8 cellular contexts compared by ENCODE assay signal in the genomic region with DNA sequence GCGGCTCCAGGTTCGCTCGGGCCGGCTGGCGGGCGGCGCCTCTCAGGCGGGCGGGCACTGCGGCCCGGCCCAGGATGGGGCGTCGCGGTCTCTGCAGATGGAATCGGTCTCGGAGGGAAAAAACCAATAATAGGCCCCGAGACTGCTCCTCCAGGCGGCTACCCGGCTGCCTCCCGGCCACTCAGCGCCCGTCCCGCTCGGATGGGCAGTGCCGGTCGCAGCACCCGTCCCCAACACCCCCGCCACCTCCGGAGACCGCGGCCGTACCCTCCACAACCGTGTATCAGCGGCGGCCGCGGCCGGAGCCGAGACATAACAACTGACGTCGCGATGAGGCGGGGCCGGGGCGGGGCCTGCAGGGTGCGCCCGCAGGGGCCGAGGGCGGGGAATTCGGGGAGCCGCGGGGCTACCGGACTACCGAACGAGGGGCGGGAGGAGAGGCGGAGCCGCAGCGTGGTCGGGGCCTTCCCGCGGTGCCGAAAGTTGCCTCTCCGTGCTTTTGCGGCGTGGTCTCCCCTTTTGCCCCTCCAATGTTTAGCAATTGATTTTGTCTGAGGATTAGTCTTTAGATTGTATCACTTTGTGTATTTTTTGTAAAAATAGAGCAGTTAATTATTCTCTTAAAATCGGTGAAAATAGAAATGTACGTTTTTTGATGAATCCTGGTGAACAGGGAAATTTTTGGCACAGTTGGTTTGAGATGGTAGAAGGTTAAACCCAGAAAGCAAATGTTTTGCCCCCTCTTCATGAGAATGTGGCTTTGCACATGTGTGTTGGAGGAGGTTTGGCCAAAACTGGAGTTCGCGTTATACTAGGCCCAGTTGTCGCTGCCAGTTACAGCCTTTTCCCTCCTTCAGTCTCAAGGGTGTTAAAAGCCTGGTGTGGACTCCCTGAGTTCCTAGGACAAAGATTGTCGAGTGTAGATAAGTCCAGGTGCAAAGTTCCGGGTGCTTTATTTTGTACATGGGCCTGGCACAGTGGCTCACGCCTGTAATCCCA. TPM values are rescaled to one million over a fixed set of nuclear protein-coding genes. Genes with fewer than 3 reads are reported as not detected.
DNase-seq lines count a peak whose midpoint lies in the region; ATAC-seq, FAIRE-seq and TF ChIP-seq lines count a peak whose summit lies in the region.

A gene with protein sequence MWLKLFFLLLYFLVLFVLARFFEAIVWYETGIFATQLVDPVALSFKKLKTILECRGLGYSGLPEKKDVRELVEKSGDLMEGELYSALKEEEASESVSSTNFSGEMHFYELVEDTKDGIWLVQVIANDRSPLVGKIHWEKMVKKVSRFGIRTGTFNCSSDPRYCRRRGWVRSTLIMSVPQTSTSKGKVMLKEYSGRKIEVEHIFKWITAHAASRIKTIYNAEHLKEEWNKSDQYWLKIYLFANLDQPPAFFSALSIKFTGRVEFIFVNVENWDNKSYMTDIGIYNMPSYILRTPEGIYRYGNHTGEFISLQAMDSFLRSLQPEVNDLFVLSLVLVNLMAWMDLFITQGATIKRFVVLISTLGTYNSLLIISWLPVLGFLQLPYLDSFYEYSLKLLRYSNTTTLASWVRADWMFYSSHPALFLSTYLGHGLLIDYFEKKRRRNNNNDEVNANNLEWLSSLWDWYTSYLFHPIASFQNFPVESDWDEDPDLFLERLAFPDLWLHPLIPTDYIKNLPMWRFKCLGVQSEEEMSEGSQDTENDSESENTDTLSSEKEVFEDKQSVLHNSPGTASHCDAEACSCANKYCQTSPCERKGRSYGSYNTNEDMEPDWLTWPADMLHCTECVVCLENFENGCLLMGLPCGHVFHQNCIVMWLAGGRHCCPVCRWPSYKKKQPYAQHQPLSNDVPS (minus strand): TSS at position 317 of the 999 bp plus-strand sequence. CDS start 979 bp downstream, outside the sequence.

- no peak for FAIRE-seq in D721Med (lab: Jason Lieb, UNC)

- DNase-seq in D721Med (ENCODE audit: insufficient read length, low spot score) (peak; percentile 78), HuH-7.5 (ENCODE audit: low spot score) (peak; percentile 71), OCI-M1 (lab: John Stamatoyannopoulos, UW) (peak; percentile 89), activated T-cell treated with anti-CD3 and anti-CD28 coated beads for 4 hours (peak; percentile 93), epithelial cell of esophagus (ENCODE audit: low read depth) (peak; percentile 90), mucosa of descending colon (peak; percentile 98 to 99 (median 99))
- peak; percentile 76 to 85 for DNase-seq in stimulated activated CD8-positive, alpha-beta memory T cell treated with anti-CD3 and anti-CD28 coated beads, Interleukin-4, amount 100 ng/mL, for 1 hour (ENCODE audit: low read depth in 2 of 2, low spot score in 1 of 2)

- peak within 1 kb of the TSS; percentile 64 for H3K4me3 ChIP-seq in epithelial cell of esophagus (ENCODE audit: low read length)
- peak within 1 kb of the TSS; percentile 71 for H3K4me3 ChIP-seq in mucosa of descending colon

- TF ChIP-seq CTCF in D721Med (IDR thresholded peaks at IDR 0.05; ENCODE audit: insufficient read depth, missing control alignments): no peak
- TF ChIP-seq CTCF in epithelial cell of esophagus (IDR thresholded peaks at IDR 0.05; ENCODE audit: insufficient read depth, low read depth, low read length, missing control alignments): no peak
- TF ChIP-seq CTCF in mucosa of descending colon (IDR thresholded peaks at IDR 0.05): peak; percentile 17

- intact Hi-C loops in mucosa of descending colon (cut with DNase I, micrococcal nuclease): no loop called here

- peaks cover 20% of the 10 kb centered on the region for H3K4me1 ChIP-seq in mucosa of descending colon (ENCODE audit: low read depth)

- ATAC-seq in GM21447 (IDR thresholded peaks at IDR 0.05; ENCODE audit: unreplicated experiment) (peak; percentile 75), mucosa of descending colon (peak; percentile 94)

- H3K36me3 ChIP-seq in mucosa of descending colon (ENCODE audit: low read depth): no peaks in the 10 kb centered on the region

- H3K9me3 ChIP-seq in mucosa of descending colon: no peaks in the 10 kb centered on the region

RNA-seq across cellular contexts. Expression of the gene that starts here (rescaled TPM):
- total RNA-seq in mucosa of descending colon: 10 to 100 TPM; 61.7 to 73.2 (median 69.7) TPM

Comparison
In these comparisons a context has a peak if more than half of its experiments do, and no peak if none do; other contexts are left out.
1. Peak in every context shown above with its lines: DNase-seq, ATAC-seq and H3K4me3 ChIP-seq.